In genomic region chr13:32427852-32428580, GRCh38 we compare ENCODE assay signal across 8 cellular contexts. TPM values are rescaled to one million over a fixed set of nuclear protein-coding genes. Genes with fewer than 3 reads are reported as not detected.
DNase-seq lines count a peak whose midpoint lies in the region; ATAC-seq lines count a peak whose summit lies in the region.

Gene N4BP2L1, minus strand, starts transcription at chr13:32428130. Its CDS starts 48 bp downstream, at chr13:32428082.

- no peaks in the 10 kb centered on the region for H3K27me3 ChIP-seq in duodenal mucosa (ENCODE audit: control insufficient read depth in 1 of 2, insufficient read depth in 2 of 2, low read length in 2 of 2)

- peak within 1 kb of the TSS; percentile 92 to 95 for H3K4me3 ChIP-seq in duodenal mucosa (ENCODE audit: low read depth in 1 of 2, low read length in 2 of 2)

- H3K9ac ChIP-seq in duodenal mucosa (ENCODE audit: low read depth in 1 of 2, low read length in 2 of 2) = peak within 1 kb of the TSS; percentile 88 to 94

- H3K9me3 ChIP-seq in duodenal mucosa (ENCODE audit: control insufficient read depth in 1 of 2, low read length in 2 of 2) = no peaks in the 10 kb centered on the region

- H3K27ac ChIP-seq in duodenal mucosa (ENCODE audit: low read depth, low read length) = peak within 1 kb of the TSS; percentile 90

- peak; percentile 12 to 18 for DNase-seq in NCI-H2081 (lab: John Stamatoyannopoulos, UW)
- no peak for DNase-seq in NCI-H2081 treated with DMSO at 0.1 percent for 48 hours (lab: John Stamatoyannopoulos, UW)
- DNase-seq in NCI-H2171 treated with DMSO at 0.1 percent for 48 hours (lab: John Stamatoyannopoulos, UW) = peak; percentile 28
- peak; percentile 68 to 75 for DNase-seq in activated CD4-positive, alpha-beta T cell treated with anti-CD3 and anti-CD28 coated beads, Interleukin-2, amount 50 U/mL, for 24 hours (ENCODE audit: low read depth in 1 of 2, low spot score in 1 of 2)
- peak; percentile 49 to 81 for DNase-seq in lung microvascular endothelial cell (ENCODE audit: low read depth in 2 of 2)
- peak; percentile 79 to 86 (median 86) for DNase-seq in stimulated activated CD4-positive, alpha-beta T cell treated with anti-CD3 and anti-CD28 coated beads, TNF-alpha, amount 100 ng/mL, for 4 hours (ENCODE audit: low read depth in 3 of 3)

- peak; percentile 64 for ATAC-seq in HG02938 (IDR thresholded peaks at IDR 0.05; ENCODE audit: unreplicated experiment)

- H3K36me3 ChIP-seq in duodenal mucosa (ENCODE audit: control insufficient read depth in 1 of 2, insufficient read depth in 2 of 2, low read length in 2 of 2) = no peaks in the 10 kb centered on the region

- peaks cover 13 to 32% of the 10 kb centered on the region in 2 donors for H3K4me1 ChIP-seq in duodenal mucosa (ENCODE audit: control insufficient read depth in 1 of 2, insufficient read depth in 2 of 2, low read length in 2 of 2)

RNA-seq across cellular contexts. Expression of gene N4BP2L1, which starts in this region (rescaled TPM):
- total RNA-seq in lung microvascular endothelial cell = 2.2 and 7.3 TPM in 2 replicates
